In the genomic region with DNA sequence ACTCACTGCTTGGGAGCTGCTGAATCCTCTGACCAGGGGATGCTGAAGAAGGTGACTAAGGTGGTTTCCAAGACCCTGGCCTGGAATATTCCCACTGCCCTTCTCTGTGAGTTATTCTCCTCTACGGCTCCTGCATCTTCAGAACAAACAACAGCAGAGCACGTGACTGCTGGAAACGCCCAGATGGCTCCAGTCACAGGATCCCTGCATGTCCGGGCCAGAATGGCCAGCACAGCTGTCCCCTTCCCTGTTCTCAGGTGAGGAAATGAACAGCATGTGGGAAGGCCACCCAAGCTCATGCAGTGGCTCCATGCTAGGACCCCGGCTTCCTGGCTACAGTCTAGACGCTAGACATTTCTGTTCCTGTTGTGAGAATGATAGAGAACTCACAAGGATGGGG, we compare ENCODE assay signal across 29 cellular contexts. TPM values are rescaled to one million over a fixed set of nuclear protein-coding genes. Genes with fewer than 3 reads are reported as not detected.
"Had no signal": no experiment of that assay in that cellular context is flagged by ENCODE, and none has a peak within 500 bp of the region (broad histone marks: within the 10 kb centered on the region; RNA-seq: fewer than 3 reads in every experiment).

No MANE protein-coding gene starts in this region.

- H3K27ac Mint-ChIP-seq: activated CD4-positive, alpha-beta memory T cell treated with anti-CD3 and anti-CD28 coated beads for 36 hours; activated CD4-positive, alpha-beta T cell treated with anti-CD3 and anti-CD28 coated beads, Interleukin-2, amount 10 ng/mL, durations not matched to agents 7 days and 5 days; activated naive CD4-positive, alpha-beta T cell treated with anti-CD3 and anti-CD28 coated beads, Interleukin-2, amount 10 ng/mL, durations not matched to agents 7 days and 5 days; activated naive CD8-positive, alpha-beta T cell treated with anti-CD3 and anti-CD28 coated beads for 36 hours; activated T-helper 17 cell treated with anti-CD3 and anti-CD28 coated beads, Interleukin-2, amount 50 U/mL, for 72 hours had no signal

- DNase-seq: activated CD4-positive, alpha-beta memory T cell treated with anti-CD3 and anti-CD28 coated beads for 36 hours; activated CD4-positive, alpha-beta T cell treated with anti-CD3 and anti-CD28 coated beads, Interleukin-2, amount 10 ng/mL, durations not matched to agents 7 days and 5 days; activated CD4-positive, CD25-positive, alpha-beta regulatory T cell; activated CD8-positive, alpha-beta memory T cell treated with anti-CD3 and anti-CD28 coated beads for 24 hours; activated gamma-delta T cell; activated naive CD4-positive, alpha-beta T cell treated with anti-CD3 and anti-CD28 coated beads, Interleukin-2, amount 10 ng/mL, durations not matched to agents 7 days and 5 days; activated naive CD8-positive, alpha-beta T cell treated with anti-CD3 and anti-CD28 coated beads for 36 hours; activated T-cell treated with anti-CD3 and anti-CD28 coated beads, Interleukin-2, amount 50 U/mL, for 4 hours; brain microvascular endothelial cell; cerebellar nuclear complex; MG63; MV-4-11; NCI-H1092 treated with DMSO at 0.1 percent for 48 hours; NCI-H1417 treated with DMSO at 0.1 percent for 48 hours; NCI-H1694; NCI-H2029; NCI-H2107; NCI-H446; NCI-H82; SIG-M5; T-helper 1 cell had no signal

- H3K27ac ChIP-seq: brain microvascular endothelial cell, cardiac muscle cell, KMS-11, SK-N-MC, VCaP had no signal

- ATAC-seq: activated T-cell treated with anti-CD3 and anti-CD28 coated beads, Interleukin-2, amount 50 U/mL, for 4 hours; activated T-helper 17 cell treated with anti-CD3 and anti-CD28 coated beads, Interleukin-2, amount 50 U/mL, for 72 hours had no signal

- H3K36me3 ChIP-seq: brain microvascular endothelial cell, cardiac muscle cell, MG63 had no signal

- H3K4me3 ChIP-seq: cardiac muscle cell, MG63, SK-N-MC had no signal

- H3K36me3 Mint-ChIP-seq: activated CD4-positive, alpha-beta memory T cell treated with anti-CD3 and anti-CD28 coated beads for 36 hours; activated naive CD4-positive, alpha-beta T cell treated with anti-CD3 and anti-CD28 coated beads, Interleukin-2, amount 10 ng/mL, durations not matched to agents 7 days and 5 days; activated naive CD8-positive, alpha-beta T cell treated with anti-CD3 and anti-CD28 coated beads for 36 hours had no signal

- H3K9me3 ChIP-seq: MG63 had no signal

- H3K27me3 ChIP-seq: brain microvascular endothelial cell, cardiac muscle cell had no signal

- H3K4me3 Mint-ChIP-seq: activated CD4-positive, alpha-beta memory T cell treated with anti-CD3 and anti-CD28 coated beads for 36 hours; activated CD4-positive, alpha-beta T cell treated with anti-CD3 and anti-CD28 coated beads, Interleukin-2, amount 10 ng/mL, durations not matched to agents 7 days and 5 days; activated naive CD4-positive, alpha-beta T cell treated with anti-CD3 and anti-CD28 coated beads, Interleukin-2, amount 10 ng/mL, durations not matched to agents 7 days and 5 days; activated naive CD8-positive, alpha-beta T cell treated with anti-CD3 and anti-CD28 coated beads for 36 hours; activated T-cell treated with anti-CD3 and anti-CD28 coated beads, Interleukin-2, amount 50 U/mL, for 4 hours; activated T-helper 17 cell treated with anti-CD3 and anti-CD28 coated beads, Interleukin-2, amount 50 U/mL, for 72 hours had no signal

- H3K4me1 Mint-ChIP-seq: activated CD4-positive, alpha-beta T cell treated with anti-CD3 and anti-CD28 coated beads, Interleukin-2, amount 10 ng/mL, durations not matched to agents 7 days and 5 days; activated naive CD8-positive, alpha-beta T cell treated with anti-CD3 and anti-CD28 coated beads for 36 hours had no signal

- H3K9me3 Mint-ChIP-seq: activated naive CD8-positive, alpha-beta T cell treated with anti-CD3 and anti-CD28 coated beads for 36 hours; activated T-cell treated with anti-CD3 and anti-CD28 coated beads, Interleukin-2, amount 50 U/mL, for 4 hours had no signal

RNA-seq across cellular contexts. Expression of gene GHRHR, which starts 43.1 kb away (rescaled TPM):
- total RNA-seq: activated CD4-positive, alpha-beta memory T cell treated with anti-CD3 and anti-CD28 coated beads for 36 hours; activated CD4-positive, alpha-beta T cell treated with anti-CD3 and anti-CD28 coated beads, Interleukin-2, amount 10 ng/mL, durations not matched to agents 7 days and 5 days; activated naive CD8-positive, alpha-beta T cell treated with anti-CD3 and anti-CD28 coated beads for 36 hours; activated T-cell treated with anti-CD3 and anti-CD28 coated beads, Interleukin-2, amount 50 U/mL, for 4 hours; activated T-helper 17 cell treated with anti-CD3 and anti-CD28 coated beads, Interleukin-2, amount 50 U/mL, for 72 hours; cardiac muscle cell; OCI-LY7; RPMI7951; T-helper 2 cell treated with Interferon-gamma antibody and Interleukin-4, amounts not matched to agents 100 ng/mL and 5 ng/mL, for 36 hours had no signal
- polyA plus RNA-seq: cardiac muscle cell had no signal

RNA-seq across cellular contexts. Expression of gene ADCYAP1R1, which starts 45.2 kb away (rescaled TPM):
- total RNA-seq: activated CD4-positive, alpha-beta memory T cell treated with anti-CD3 and anti-CD28 coated beads for 36 hours; activated CD4-positive, alpha-beta T cell treated with anti-CD3 and anti-CD28 coated beads, Interleukin-2, amount 10 ng/mL, durations not matched to agents 7 days and 5 days; activated naive CD8-positive, alpha-beta T cell treated with anti-CD3 and anti-CD28 coated beads for 36 hours; activated T-cell treated with anti-CD3 and anti-CD28 coated beads, Interleukin-2, amount 50 U/mL, for 4 hours; activated T-helper 17 cell treated with anti-CD3 and anti-CD28 coated beads, Interleukin-2, amount 50 U/mL, for 72 hours; OCI-LY7; RPMI7951; T-helper 2 cell treated with Interferon-gamma antibody and Interleukin-4, amounts not matched to agents 100 ng/mL and 5 ng/mL, for 36 hours had no signal
